7 cellular contexts compared by ENCODE assay signal in the genomic region with DNA sequence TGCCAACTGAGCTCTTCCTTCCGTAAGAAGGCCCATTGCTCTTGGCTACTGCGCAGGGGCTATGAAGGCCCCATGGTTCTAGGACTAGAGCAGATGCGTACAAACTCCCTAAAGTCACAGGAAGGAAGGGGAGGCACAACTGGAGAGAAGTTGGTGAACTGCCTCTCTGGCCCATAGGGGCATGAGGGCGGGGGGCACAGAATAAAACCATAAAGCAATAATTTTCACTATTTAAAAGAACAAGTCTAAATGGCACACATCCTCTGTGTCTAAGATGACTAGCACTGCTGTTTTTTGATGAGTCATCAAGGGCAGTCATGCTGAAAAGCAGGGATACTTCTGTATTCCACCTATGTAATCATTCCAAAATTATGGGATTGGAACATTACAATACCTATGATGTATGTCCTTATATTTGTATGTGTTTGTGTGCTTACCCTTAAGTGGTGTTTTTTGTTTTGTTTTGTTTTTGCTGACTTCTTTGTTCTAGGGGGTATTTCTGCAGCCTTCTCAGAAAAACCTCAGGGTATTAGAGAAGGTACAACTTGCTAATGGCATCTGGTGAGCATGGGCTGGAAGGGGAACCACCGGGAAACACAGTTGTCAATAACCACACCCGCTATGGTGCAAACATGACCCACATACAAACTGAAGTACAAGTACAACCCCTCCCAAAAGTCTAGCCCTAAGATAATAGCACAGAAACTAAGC. TPM values are rescaled to one million over a fixed set of nuclear protein-coding genes. Genes with fewer than 3 reads are reported as not detected.
A peak's percentile ranks its signal among the peaks of the same experiment; 100 is the strongest.
DNase-seq lines count a peak whose midpoint lies in the region; ATAC-seq, FAIRE-seq and TF ChIP-seq lines count a peak whose summit lies in the region.

No MANE protein-coding gene starts in this region.

- H3K27ac ChIP-seq in HCT116 (ENCODE audit: low read depth, low read length) (peak overlapping the region; percentile 90), kidney (ENCODE audit: low read depth in 2 of 2, low read length in 2 of 2) (peak overlapping the region; percentile 86 to 88), upper lobe of left lung (peak overlapping the region; percentile 46 to 82 (median 78))

- no peaks in the 10 kb centered on the region for H3K9me2 ChIP-seq in HCT116 (ENCODE audit: insufficient read depth)

- RAD21 ChIA-PET in HCT116 (lab: Charles Lee; ENCODE audit: low non-redundant PET in 1 of 2, low total read pairs in 2 of 2, uncharacterized antibody in 2 of 2, unreplicated experiment in 2 of 2), result no interaction called here

- intact Hi-C loops in HCT116 (cut with micrococcal nuclease) (loop anchor here (5.0 kb wide), 1 partner anchor 36 kb away; the partner anchor contains the start of gene B4GALT5), kidney (cut with DNase I) (no loop called here)

- WGBS in upper lobe of left lung, 2 donors, result 43 to 62% methylated on average over 6 of the region's 6 CpGs

- H3K36me3 ChIP-seq in HCT116 (ENCODE audit: control insufficient read depth in 1 of 2, insufficient read depth in 2 of 2, low read length in 2 of 2) (no peaks in the 10 kb centered on the region), kidney (ENCODE audit: control insufficient read depth in 1 of 2, insufficient read depth in 2 of 2, low read length in 2 of 2) (no peaks in the 10 kb centered on the region), upper lobe of left lung (no peaks in the 10 kb centered on the region)

- peak overlapping the region; percentile 80 for H3K4me2 ChIP-seq in HCT116 (ENCODE audit: low read length)

- H3K9me3 ChIP-seq in HCT116 (ENCODE audit: control insufficient read depth in 1 of 2, insufficient read depth in 1 of 2, low read depth in 1 of 2, low read length in 2 of 2) (no peaks in the 10 kb centered on the region), kidney (ENCODE audit: control insufficient read depth in 1 of 2, low read length in 2 of 2) (no peaks in the 10 kb centered on the region), upper lobe of left lung (no peaks in the 10 kb centered on the region)

- peak overlapping the region; percentile 59 for H3K9ac ChIP-seq in HCT116 (ENCODE audit: low read length)
- peak overlapping the region in 1 of 2 donors; percentile 42 for H3K9ac ChIP-seq in kidney (ENCODE audit: low read length in 2 of 2)

- CTCF ChIA-PET in HCT116 (lab: Charles Lee), result no interaction called here

- H3K4me3 ChIP-seq in HCT116 (replicated peaks in 1 of 2; ENCODE audit: low read depth in 1 of 2, low read length in 2 of 2), result peak overlapping the region in 1 of 2 experiments; percentile 49; a peak in 3 of 4 replicates
- H3K4me3 ChIP-seq in kidney (ENCODE audit: low read length in 2 of 2), result peak overlapping the region in 1 of 2 donors; percentile 8
- H3K4me3 ChIP-seq in upper lobe of left lung, result no peak overlapping the region

- H3K27me3 ChIP-seq in HCT116 (ENCODE audit: insufficient read depth, low read length) (no peaks in the 10 kb centered on the region), upper lobe of left lung (no peaks in the 10 kb centered on the region)

- H3K4me1 ChIP-seq in HCT116 (ENCODE audit: control insufficient read depth in 1 of 2, insufficient read depth in 2 of 2, low read length in 2 of 2) (peaks cover 85 to 95% of the 10 kb centered on the region in 2 experiments), kidney (ENCODE audit: control insufficient read depth in 1 of 2, insufficient read depth in 1 of 2, low read depth in 1 of 2, low read length in 2 of 2) (peaks cover 53 to 75% of the 10 kb centered on the region in 2 donors), upper lobe of left lung (peaks cover 73 to 94% (median 80%) of the 10 kb centered on the region in 4 donors)

- no peak for DNase-seq in GM12891 (ENCODE audit: insufficient read length, low spot score)
- DNase-seq in HCT116 (ENCODE audit: low read depth, low spot score), result no peak
- peak; percentile 32 for DNase-seq in NCI-H446 treated with DMSO at 0.1 percent for 48 hours (lab: John Stamatoyannopoulos, UW)
- peak; percentile 36 for DNase-seq in activated gamma-delta T cell treated with anti-CD3 and anti-CD28 coated beads, Interleukin-2, amount 50 U/mL, for 16 hours (ENCODE audit: low read depth)
- no peak for DNase-seq in kidney
- DNase-seq in upper lobe of left lung, result peak in 1 of 2 donors; percentile 85
- no peak for DNase-seq in ureter (ENCODE audit: low spot score)

- FAIRE-seq in GM12891 (lab: Jason Lieb, UNC) (peak; percentile 57), kidney (lab: Jason Lieb, UNC) (no peak)

- peaks cover 12% of the 10 kb centered on the region; the same call in 1 of the 2 replicates for H4K20me1 ChIP-seq in HCT116 (ENCODE audit: insufficient read depth)

- ATAC-seq in HCT116, result peak; percentile 43
- ATAC-seq in upper lobe of left lung (ENCODE audit: low FRiP score in 2 of 2), result peak; percentile 59 to 74

- TF ChIP-seq CTCF in HCT116 (IDR thresholded peaks at IDR 0.05 in 2 of 3, conservative IDR thresholded peaks at IDR 0.05 in 1 of 3; ENCODE audit: borderline replicate concordance in 1 of 3, insufficient read depth in 1 of 3, low read depth in 2 of 3, low read length in 2 of 3), result no peak
- no peak for TF ChIP-seq CTCF in kidney (IDR thresholded peaks at IDR 0.05; ENCODE audit: borderline replicate concordance, extremely low read depth, insufficient read depth)
- TF ChIP-seq CTCF in upper lobe of left lung (IDR thresholded peaks at IDR 0.05), result no peak

- TF ChIP-seq EP300 in upper lobe of left lung (IDR thresholded peaks at IDR 0.05), result no peak

- no peak overlapping the region for H2AFZ ChIP-seq in HCT116 (ENCODE audit: low read depth, low read length, poor library complexity, severe bottlenecking)

- no TSS peak for BruUV-seq in HCT116 (replicated peaks; lab: Mats Ljungman, UMichigan)

- TF ChIP-seq POLR2A in GM12891 (IDR thresholded peaks at IDR 0.05; ENCODE audit: low read depth, low read length) (no peak), HCT116 (IDR thresholded peaks at IDR 0.05; ENCODE audit: borderline replicate concordance, extremely low read depth, insufficient read depth, insufficient read length) (no peak), upper lobe of left lung (IDR thresholded peaks at IDR 0.05) (no peak)

- no peak for TF ChIP-seq RAD21 in HCT116 (IDR thresholded peaks at IDR 0.05; ENCODE audit: low read depth)

- H3K79me2 ChIP-seq in HCT116 (ENCODE audit: insufficient read depth, low read length), result peaks cover 100% of the 10 kb centered on the region

- POLR2A ChIA-PET in HCT116 (lab: Charles Lee), result no interaction called here

TF ChIP-seq in GM12891, 5 proteins besides CTCF, POLR2A, EP300 and RAD21:
- TF ChIP-seq PAX5 (IDR thresholded peaks at IDR 0.05; ENCODE audit: insufficient read depth, low read length, severe bottlenecking) (no peak), POU2F2 (IDR thresholded peaks at IDR 0.05; ENCODE audit: low read depth, low read length) (no peak), POLR2AphosphoS5 (IDR thresholded peaks at IDR 0.05; ENCODE audit: low read depth, low read length) (no peak), SPI1 (IDR thresholded peaks at IDR 0.05; ENCODE audit: low read depth, low read length) (no peak), TAF1 (IDR thresholded peaks at IDR 0.05; ENCODE audit: low read depth, low read length) (no peak)

TF ChIP-seq in HCT116, 20 proteins besides CTCF, POLR2A, EP300 and RAD21 (continues in another document):
- TF ChIP-seq ZFX (IDR thresholded peaks at IDR 0.05) (no peak), SP1 (IDR thresholded peaks at IDR 0.05; ENCODE audit: low read depth) (peak; percentile 59; the same call in 1 of the 2 replicates), EGR1 (IDR thresholded peaks at IDR 0.05; ENCODE audit: low read depth) (no peak), JUND (IDR thresholded peaks at IDR 0.05) (peak; percentile 84), ZNF274 (IDR thresholded peaks at IDR 0.05; ENCODE audit: low read depth, low read length) (no peak), TCF7L2 (IDR thresholded peaks at IDR 0.05; ENCODE audit: borderline replicate concordance, extremely low read depth, insufficient read depth, insufficient read length) (no peak), CBX3 (IDR thresholded peaks at IDR 0.05; ENCODE audit: low read depth) (peak; percentile 61; the same call in 1 of the 2 replicates), YY1 (IDR thresholded peaks at IDR 0.05; ENCODE audit: extremely low read depth, insufficient replicate concordance, low read depth, low read length) (no peak), FOSL1 (IDR thresholded peaks at IDR 0.05; ENCODE audit: low read depth) (peak; percentile 86), EZH2phosphoT487 (IDR thresholded peaks at IDR 0.05; ENCODE audit: borderline replicate concordance) (no peak), ELF1 (IDR thresholded peaks at IDR 0.05; ENCODE audit: borderline replicate concordance, low read depth) (no peak), POLR2AphosphoS5 (IDR thresholded peaks at IDR 0.05; ENCODE audit: low read depth, low read length) (no peak), MAX (IDR thresholded peaks at IDR 0.05) (peak; percentile 68; the same call in 1 of the 2 replicates), SRF (IDR thresholded peaks at IDR 0.05; ENCODE audit: low read depth) (no peak)
- TF ChIP-seq, protein P1, sequence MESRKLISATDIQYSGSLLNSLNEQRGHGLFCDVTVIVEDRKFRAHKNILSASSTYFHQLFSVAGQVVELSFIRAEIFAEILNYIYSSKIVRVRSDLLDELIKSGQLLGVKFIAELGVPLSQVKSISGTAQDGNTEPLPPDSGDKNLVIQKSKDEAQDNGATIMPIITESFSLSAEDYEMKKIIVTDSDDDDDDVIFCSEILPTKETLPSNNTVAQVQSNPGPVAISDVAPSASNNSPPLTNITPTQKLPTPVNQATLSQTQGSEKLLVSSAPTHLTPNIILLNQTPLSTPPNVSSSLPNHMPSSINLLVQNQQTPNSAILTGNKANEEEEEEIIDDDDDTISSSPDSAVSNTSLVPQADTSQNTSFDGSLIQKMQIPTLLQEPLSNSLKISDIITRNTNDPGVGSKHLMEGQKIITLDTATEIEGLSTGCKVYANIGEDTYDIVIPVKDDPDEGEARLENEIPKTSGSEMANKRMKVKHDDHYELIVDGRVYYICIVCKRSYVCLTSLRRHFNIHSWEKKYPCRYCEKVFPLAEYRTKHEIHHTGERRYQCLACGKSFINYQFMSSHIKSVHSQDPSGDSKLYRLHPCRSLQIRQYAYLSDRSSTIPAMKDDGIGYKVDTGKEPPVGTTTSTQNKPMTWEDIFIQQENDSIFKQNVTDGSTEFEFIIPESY (IDR thresholded peaks at IDR 0.05; ENCODE audit: extremely low read depth, insufficient replicate concordance, low read length), result no peak

RNA-seq across cellular contexts. Expression of gene B4GALT5, which starts 36.9 kb away (rescaled TPM):
- polyA plus RNA-seq in GM12891 (2012; ENCODE audit: low read depth, missing spikeins), result 7.5 TPM
- 92.5 TPM for total RNA-seq in HCT116 (2021; ENCODE audit: unreplicated experiment)
- 39.5 and 44.4 TPM in 2 replicates for polyA plus RNA-seq in HCT116 (2012)
- 73.3 TPM for total RNA-seq in kidney
- 21.4 TPM for polyA plus RNA-seq in kidney (ENCODE audit: insufficient read depth, low read depth, low replicate concordance)
- total RNA-seq in upper lobe of left lung, result 10 to 100 TPM; 16.2 to 49.0 (median 36.7) TPM
- 40.9 TPM for total RNA-seq in ureter

Comparison
In these comparisons a context has a peak if more than half of its experiments do, and no peak if none do; other contexts are left out.
1. DNase-seq: peak in NCI-H446 treated with DMSO at 0.1 percent for 48 hours (single experiment) and activated gamma-delta T cell treated with anti-CD3 and anti-CD28 coated beads, Interleukin-2, amount 50 U/mL, for 16 hours (single experiment); none in GM12891 (single experiment), HCT116 (single experiment), kidney (single experiment) and ureter (single experiment).
2. Peak in every context shown above with its lines, with median percentiles within 50 percentile points of each other: H3K27ac ChIP-seq.